Comparison of ENCODE assay signal across 8 cellular contexts in genomic region chr5:151202381-151203139, GRCh38. TPM values are rescaled to one million over a fixed set of nuclear protein-coding genes. Genes with fewer than 3 reads are reported as not detected.
DNase-seq lines count a peak whose midpoint lies in the region; ATAC-seq and TF ChIP-seq lines count a peak whose summit lies in the region.

No MANE protein-coding gene starts in this region.

- H3K4me3 Mint-ChIP-seq in activated T-helper 1 cell treated with anti-CD3 and anti-CD28 coated beads, Interleukin-12 subunit alpha, Interleukin-12 subunit beta, Interleukin-2, Interleukin-4 antibody, amounts not matched to agents 30 ng/mL and 10 ng/mL and 1 ng/mL, durations not matched to agents 14 hours and 24 hours and 36 hours, result no peak overlapping the region
- H3K4me3 Mint-ChIP-seq in immature natural killer cell, result peak overlapping the region; percentile 1 to 38 (median 23)
- no peak overlapping the region for H3K4me3 Mint-ChIP-seq in Calu3 (ENCODE audit: low read depth, unreplicated experiment)

- ATAC-seq in HG02759 (IDR thresholded peaks at IDR 0.05; ENCODE audit: unreplicated experiment) (peak; percentile 71), GM18867 (IDR thresholded peaks at IDR 0.05; ENCODE audit: unreplicated experiment) (no peak)

- DNase-seq in AG08396 (ENCODE audit: low spot score), result peak; percentile 57
- no peak for DNase-seq in activated T-helper 1 cell treated with anti-CD3 and anti-CD28 coated beads, Interleukin-12 subunit alpha, Interleukin-12 subunit beta, Interleukin-2, Interleukin-4 antibody, amounts not matched to agents 30 ng/mL and 10 ng/mL and 1 ng/mL, durations not matched to agents 14 hours and 24 hours and 36 hours (ENCODE audit: low spot score)
- DNase-seq in immature natural killer cell, result peak in 2 of 3 donors; percentile 30 to 36
- DNase-seq in Calu3, result no peak
- no peak for DNase-seq in medulla oblongata (ENCODE audit: extremely low spot score)
- no peak for DNase-seq in SK-N-DZ (ENCODE audit: low spot score)

- H3K27ac Mint-ChIP-seq in activated T-helper 1 cell treated with anti-CD3 and anti-CD28 coated beads, Interleukin-12 subunit alpha, Interleukin-12 subunit beta, Interleukin-2, Interleukin-4 antibody, amounts not matched to agents 30 ng/mL and 10 ng/mL and 1 ng/mL, durations not matched to agents 14 hours and 24 hours and 36 hours, result peak overlapping the region; percentile 72
- H3K27ac Mint-ChIP-seq in immature natural killer cell, result peak overlapping the region; percentile 62 to 77 (median 70)
- H3K27ac Mint-ChIP-seq in Calu3 (ENCODE audit: unreplicated experiment), result no peak overlapping the region

- H3K27me3 Mint-ChIP-seq in activated T-helper 1 cell treated with anti-CD3 and anti-CD28 coated beads, Interleukin-12 subunit alpha, Interleukin-12 subunit beta, Interleukin-2, Interleukin-4 antibody, amounts not matched to agents 30 ng/mL and 10 ng/mL and 1 ng/mL, durations not matched to agents 14 hours and 24 hours and 36 hours (ENCODE audit: insufficient read depth), result no peaks in the 10 kb centered on the region
- H3K27me3 Mint-ChIP-seq in immature natural killer cell (ENCODE audit: low read depth in 3 of 3), result peaks cover 0 to 2% (median 0%) of the 10 kb centered on the region in 3 donors
- peaks cover 29% of the 10 kb centered on the region for H3K27me3 Mint-ChIP-seq in Calu3 (ENCODE audit: unreplicated experiment)

- intact Hi-C loops in activated T-helper 1 cell treated with anti-CD3 and anti-CD28 coated beads, Interleukin-12 subunit alpha, Interleukin-12 subunit beta, Interleukin-2, Interleukin-4 antibody, amounts not matched to agents 30 ng/mL and 10 ng/mL and 1 ng/mL, durations not matched to agents 14 hours and 24 hours and 36 hours (cut with micrococcal nuclease), result loop anchor here (1.0 kb wide), 1 partner anchor 9 kb away; no protein-coding TSS in a partner anchor
- intact Hi-C loops in Calu3 (cut with micrococcal nuclease; ENCODE audit: unreplicated experiment), result loop anchor here (10.0 kb wide), 1 partner anchor 398 kb away; no protein-coding TSS in a partner anchor

- CTCF ChIA-PET in Calu3 (lab: Charles Lee), result interaction anchor here (0.7 kb wide), 1 partner anchor 10 kb away, joined by 7 read pairs; no protein-coding TSS in a partner anchor

- peaks cover 54% of the 10 kb centered on the region for H3K4me1 Mint-ChIP-seq in activated T-helper 1 cell treated with anti-CD3 and anti-CD28 coated beads, Interleukin-12 subunit alpha, Interleukin-12 subunit beta, Interleukin-2, Interleukin-4 antibody, amounts not matched to agents 30 ng/mL and 10 ng/mL and 1 ng/mL, durations not matched to agents 14 hours and 24 hours and 36 hours (ENCODE audit: low read depth)
- H3K4me1 Mint-ChIP-seq in immature natural killer cell (peaks cover 26 to 60% of the 10 kb centered on the region in 2 donors), Calu3 (ENCODE audit: low read depth, unreplicated experiment) (no peaks in the 10 kb centered on the region)

- H3K36me3 Mint-ChIP-seq in activated T-helper 1 cell treated with anti-CD3 and anti-CD28 coated beads, Interleukin-12 subunit alpha, Interleukin-12 subunit beta, Interleukin-2, Interleukin-4 antibody, amounts not matched to agents 30 ng/mL and 10 ng/mL and 1 ng/mL, durations not matched to agents 14 hours and 24 hours and 36 hours (ENCODE audit: low read depth), result peaks cover 24% of the 10 kb centered on the region
- H3K36me3 Mint-ChIP-seq in immature natural killer cell (peaks cover 13 to 38% (median 14%) of the 10 kb centered on the region in 3 donors), Calu3 (ENCODE audit: insufficient read depth, unreplicated experiment) (no peaks in the 10 kb centered on the region)

- TF ChIP-seq CTCF in Calu3 (IDR thresholded peaks at IDR 0.05; ENCODE audit: unreplicated experiment), result no peak

- no peaks in the 10 kb centered on the region for H3K9me3 Mint-ChIP-seq in activated T-helper 1 cell treated with anti-CD3 and anti-CD28 coated beads, Interleukin-12 subunit alpha, Interleukin-12 subunit beta, Interleukin-2, Interleukin-4 antibody, amounts not matched to agents 30 ng/mL and 10 ng/mL and 1 ng/mL, durations not matched to agents 14 hours and 24 hours and 36 hours
- H3K9me3 Mint-ChIP-seq in immature natural killer cell (no peaks in the 10 kb centered on the region), Calu3 (ENCODE audit: low read depth, unreplicated experiment) (no peaks in the 10 kb centered on the region)

- BruUV-seq in Calu3 (replicated peaks; lab: Mats Ljungman, UMichigan), result no TSS peak

RNA-seq across cellular contexts. Expression of gene CCDC69, which starts 21.3 kb away (rescaled TPM):
- total RNA-seq in activated T-helper 1 cell treated with anti-CD3 and anti-CD28 coated beads, Interleukin-12 subunit alpha, Interleukin-12 subunit beta, Interleukin-2, Interleukin-4 antibody, amounts not matched to agents 30 ng/mL and 10 ng/mL and 1 ng/mL, durations not matched to agents 14 hours and 24 hours and 36 hours, result 24.3 and 25.4 TPM in 2 replicates
- polyA plus RNA-seq in immature natural killer cell, result 100 to 1,000 TPM in 2 of 3 donors, 10 to 100 TPM in 1; 88.1 to 256 (median 149) TPM
- 0.69 and 1.0 TPM in 2 replicates for total RNA-seq in Calu3 (2022)
- 0.06 TPM in 1 of 2 replicates, not detected in the other for polyA plus RNA-seq in SK-N-DZ (2014; cell fraction: cytosol; rRNA removed)
- polyA plus RNA-seq in SK-N-DZ (2014; cell fraction: nucleus; rRNA removed), result not detected in 2 replicates

RNA-seq across cellular contexts. Expression of gene ANXA6, which starts 45.0 kb away (rescaled TPM):
- 286 and 301 TPM in 2 replicates for total RNA-seq in activated T-helper 1 cell treated with anti-CD3 and anti-CD28 coated beads, Interleukin-12 subunit alpha, Interleukin-12 subunit beta, Interleukin-2, Interleukin-4 antibody, amounts not matched to agents 30 ng/mL and 10 ng/mL and 1 ng/mL, durations not matched to agents 14 hours and 24 hours and 36 hours
- polyA plus RNA-seq in immature natural killer cell, result 100 to 1,000 TPM; 313 to 679 (median 395) TPM
- 12.5 and 16.4 TPM in 2 replicates for total RNA-seq in Calu3 (2022)
- 82.5 and 86.8 TPM in 2 replicates for polyA plus RNA-seq in SK-N-DZ (2014; cell fraction: cytosol; rRNA removed)
- 62.4 and 66.7 TPM in 2 replicates for polyA plus RNA-seq in SK-N-DZ (2014; cell fraction: nucleus; rRNA removed)

RNA-seq across cellular contexts. Expression of gene GM2A, which starts 50.4 kb away (rescaled TPM):
- total RNA-seq in activated T-helper 1 cell treated with anti-CD3 and anti-CD28 coated beads, Interleukin-12 subunit alpha, Interleukin-12 subunit beta, Interleukin-2, Interleukin-4 antibody, amounts not matched to agents 30 ng/mL and 10 ng/mL and 1 ng/mL, durations not matched to agents 14 hours and 24 hours and 36 hours, result 16.9 and 21.1 TPM in 2 replicates
- 1 to 10 TPM; 4.6 to 8.7 (median 5.2) TPM for polyA plus RNA-seq in immature natural killer cell
- total RNA-seq in Calu3 (2022), result 21.1 and 22.4 TPM in 2 replicates
- polyA plus RNA-seq in SK-N-DZ (2014; cell fraction: cytosol; rRNA removed), result 7.3 and 11.9 TPM in 2 replicates
- 1.3 and 3.5 TPM in 2 replicates for polyA plus RNA-seq in SK-N-DZ (2014; cell fraction: nucleus; rRNA removed)

Comparison
In these comparisons a context has a peak if more than half of its experiments do, and no peak if none do; other contexts are left out.
1. DNase-seq: peak in AG08396 (single experiment) and immature natural killer cell (2 of 3); none in activated T-helper 1 cell treated with anti-CD3 and anti-CD28 coated beads, Interleukin-12 subunit alpha, Interleukin-12 subunit beta, Interleukin-2, Interleukin-4 antibody, amounts not matched to agents 30 ng/mL and 10 ng/mL and 1 ng/mL, durations not matched to agents 14 hours and 24 hours and 36 hours (single experiment), Calu3 (single experiment), medulla oblongata (single experiment) and SK-N-DZ (single experiment).
2. H3K4me3 Mint-ChIP-seq: peak in immature natural killer cell (5 of 5); none in activated T-helper 1 cell treated with anti-CD3 and anti-CD28 coated beads, Interleukin-12 subunit alpha, Interleukin-12 subunit beta, Interleukin-2, Interleukin-4 antibody, amounts not matched to agents 30 ng/mL and 10 ng/mL and 1 ng/mL, durations not matched to agents 14 hours and 24 hours and 36 hours (single experiment) and Calu3 (single experiment).
3. RNA of gene CCDC69, which starts 21.3 kb away (total RNA-seq): 24.3 to 25.4 TPM in activated T-helper 1 cell treated with anti-CD3 and anti-CD28 coated beads, Interleukin-12 subunit alpha, Interleukin-12 subunit beta, Interleukin-2, Interleukin-4 antibody, amounts not matched to agents 30 ng/mL and 10 ng/mL and 1 ng/mL, durations not matched to agents 14 hours and 24 hours and 36 hours; 0.69 to 1.0 TPM in Calu3; every median in the first group is over 10 times any median in the second.
4. RNA of gene ANXA6, which starts 45.0 kb away (total RNA-seq): 286 to 301 TPM in activated T-helper 1 cell treated with anti-CD3 and anti-CD28 coated beads, Interleukin-12 subunit alpha, Interleukin-12 subunit beta, Interleukin-2, Interleukin-4 antibody, amounts not matched to agents 30 ng/mL and 10 ng/mL and 1 ng/mL, durations not matched to agents 14 hours and 24 hours and 36 hours; 12.5 to 16.4 TPM in Calu3; every median in the first group is over 10 times any median in the second.